11 cellular contexts compared by ENCODE assay signal in genomic region chr1:151831256-151831591, GRCh38. TPM values are rescaled to one million over a fixed set of nuclear protein-coding genes. Genes with fewer than 3 reads are reported as not detected.
DNase-seq lines count a peak whose midpoint lies in the region; ATAC-seq and TF ChIP-seq lines count a peak whose summit lies in the region.
"Had no signal": no experiment of that assay in that cellular context is flagged by ENCODE, and none has a peak within 500 bp of the region (broad histone marks: within the 10 kb centered on the region; RNA-seq: fewer than 3 reads in every experiment).

No MANE protein-coding gene starts in this region.

- WGBS in lower leg skin, 2 donors, result 36 to 57% methylated on average over 4 of the region's 4 CpGs
- 85% methylated on average over 3 of the region's 4 CpGs for WGBS in SK-N-SH (ENCODE audit: low lambda C conversion rate)

- no peak for TF ChIP-seq EP300 in SK-N-SH (IDR thresholded peaks at IDR 0.05; ENCODE audit: borderline replicate concordance in 1 of 2, low read depth in 1 of 2, low read length in 1 of 2)

- H3K4me3 ChIP-seq in CD4-positive, CD25-positive, alpha-beta regulatory T cell (ENCODE audit: low read depth, low read length), result peak overlapping the region; percentile 26
- H3K4me3 ChIP-seq in Peyer's patch (peak overlapping the region in 3 of 4 donors; percentile 29 to 67 (median 45)), lower leg skin (ENCODE audit: low read depth, poor library complexity, severe bottlenecking) (peak overlapping the region; percentile 22), SK-N-SH (ENCODE audit: low read depth in 2 of 2, low read length in 1 of 2) (no peak overlapping the region)
- H3K4me3 ChIP-seq: HAP-1 had no signal

- H4K20me1 ChIP-seq in SK-N-SH (ENCODE audit: insufficient read depth), result no peaks in the 10 kb centered on the region

- no peaks in the 10 kb centered on the region for H3K9me3 Mint-ChIP-seq in CD4-positive, CD25-positive, alpha-beta regulatory T cell

- H3K27ac Mint-ChIP-seq in CD4-positive, CD25-positive, alpha-beta regulatory T cell, result peak overlapping the region; percentile 76 to 94 (median 82)

- H3K4me3 Mint-ChIP-seq in CD4-positive, CD25-positive, alpha-beta regulatory T cell, result peak overlapping the region; percentile 44 to 80 (median 76)

- no peaks in the 10 kb centered on the region for H3K27me3 Mint-ChIP-seq in CD4-positive, CD25-positive, alpha-beta regulatory T cell

- DNase-seq in CD4-positive, CD25-positive, alpha-beta regulatory T cell, result no peak
- no peak for DNase-seq in Peyer's patch
- no peak for DNase-seq in lower leg skin (ENCODE audit: low spot score in 2 of 2)
- no peak for DNase-seq in SK-N-SH
- DNase-seq in AG08396 (ENCODE audit: low spot score), result no peak
- DNase-seq in NCI-H345 (lab: John Stamatoyannopoulos, UW), result no peak
- DNase-seq: amygdala, COR-L47 had no signal

- no peaks in the 10 kb centered on the region for H3K9me2 ChIP-seq in SK-N-SH

- CTCF ChIA-PET in SK-N-SH (lab: Yijun Ruan, JAX), result interaction anchor here (1.0 to 1.2 kb wide), 2 partner anchors 97 to 116 kb away, joined by 3 to 4 read pairs; no protein-coding TSS in a partner anchor

- no peak overlapping the region for H2AFZ ChIP-seq in SK-N-SH (ENCODE audit: low read depth)

- no peaks in the 10 kb centered on the region for H3K27me3 ChIP-seq in CD4-positive, CD25-positive, alpha-beta regulatory T cell (ENCODE audit: control insufficient read depth, insufficient read depth, low read length)
- H3K27me3 ChIP-seq in Peyer's patch (no peaks in the 10 kb centered on the region), SK-N-SH (ENCODE audit: insufficient read depth) (no peaks in the 10 kb centered on the region)

- no peak for ATAC-seq in CD4-positive, CD25-positive, alpha-beta regulatory T cell (ENCODE audit: low read depth in 2 of 2)

- POLR2A ChIA-PET in SK-N-SH (lab: Yijun Ruan, JAX), result no interaction called here

- TF ChIP-seq RAD21 in SK-N-SH (IDR thresholded peaks at IDR 0.05; ENCODE audit: low read length), result no peak

- peaks cover 12 to 83% (median 41%) of the 10 kb centered on the region in 4 donors for H3K4me1 Mint-ChIP-seq in CD4-positive, CD25-positive, alpha-beta regulatory T cell

- H3K79me2 ChIP-seq in SK-N-SH (ENCODE audit: insufficient read depth), result no peaks in the 10 kb centered on the region

- no peaks in the 10 kb centered on the region for H3K36me3 Mint-ChIP-seq in CD4-positive, CD25-positive, alpha-beta regulatory T cell

- H3K27ac ChIP-seq in CD4-positive, CD25-positive, alpha-beta regulatory T cell (ENCODE audit: insufficient read depth, low read length, poor library complexity, severe bottlenecking), result peak overlapping the region; percentile 65
- peak overlapping the region in 3 of 4 donors; percentile 78 to 95 (median 81) for H3K27ac ChIP-seq in Peyer's patch
- no peak overlapping the region for H3K27ac ChIP-seq in SK-N-SH (ENCODE audit: low read depth in 2 of 2, low read length in 1 of 2)

- no peak overlapping the region for H3K9ac ChIP-seq in SK-N-SH

- no peaks in the 10 kb centered on the region for H3K36me3 ChIP-seq in CD4-positive, CD25-positive, alpha-beta regulatory T cell (ENCODE audit: control insufficient read depth, insufficient read depth, low read length)
- H3K36me3 ChIP-seq in Peyer's patch (no peaks in the 10 kb centered on the region), SK-N-SH (replicated peaks in 1 of 2; ENCODE audit: control insufficient read depth in 1 of 2, insufficient read depth in 2 of 2, low read length in 1 of 2) (no peaks in the 10 kb centered on the region)
- H3K36me3 ChIP-seq: HAP-1 had no signal

- no peak overlapping the region for H3K4me2 ChIP-seq in SK-N-SH

- H3K9me3 ChIP-seq in CD4-positive, CD25-positive, alpha-beta regulatory T cell (ENCODE audit: control insufficient read depth in 2 of 2, low read length in 2 of 2), result no peaks in the 10 kb centered on the region
- H3K9me3 ChIP-seq in Peyer's patch (no peaks in the 10 kb centered on the region), SK-N-SH (no peaks in the 10 kb centered on the region)
- H3K9me3 ChIP-seq: HAP-1 had no signal

- intact Hi-C loops in lower leg skin (cut with DNase I; ENCODE audit: low total_unique reads), result loop anchor here (10.0 kb wide), 1 partner anchor 296 kb away; no protein-coding TSS in a partner anchor

- peaks cover 88% of the 10 kb centered on the region for H3K4me1 ChIP-seq in CD4-positive, CD25-positive, alpha-beta regulatory T cell (ENCODE audit: control insufficient read depth, insufficient read depth, low read length, poor library complexity, severe bottlenecking)
- peaks cover 0 to 47% (median 3%) of the 10 kb centered on the region in 4 donors for H3K4me1 ChIP-seq in Peyer's patch
- peaks cover 0 to 39% of the 10 kb centered on the region in 2 experiments; a peak in 1 of 4 replicates for H3K4me1 ChIP-seq in SK-N-SH (ENCODE audit: control insufficient read depth in 1 of 2, insufficient read depth in 2 of 2, low read depth in 1 of 2, low read length in 1 of 2)
- H3K4me1 ChIP-seq: HAP-1 had no signal

- TF ChIP-seq POLR2A in Peyer's patch (IDR thresholded peaks at IDR 0.05) (no peak), lower leg skin (IDR thresholded peaks at IDR 0.05) (no peak)

- no peaks in the 10 kb centered on the region for H3F3A ChIP-seq in SK-N-SH (replicated peaks; ENCODE audit: insufficient read depth)

- TF ChIP-seq CTCF in Peyer's patch (IDR thresholded peaks at IDR 0.05) (no peak), lower leg skin (IDR thresholded peaks at IDR 0.05) (no peak), SK-N-SH (IDR thresholded peaks at IDR 0.05) (no peak)

TF ChIP-seq in SK-N-SH, 30 proteins besides CTCF, POLR2A, EP300 and RAD21 (continues in another document):
- no peak for TF ChIP-seq TEAD4 (IDR thresholded peaks at IDR 0.05; ENCODE audit: borderline replicate concordance, insufficient read depth)
- TF ChIP-seq NRF1 (IDR thresholded peaks at IDR 0.05; ENCODE audit: low read depth, low read length), result no peak
- no peak for TF ChIP-seq YY1 (IDR thresholded peaks at IDR 0.05; ENCODE audit: low read depth)
- TF ChIP-seq CHD2 (IDR thresholded peaks at IDR 0.05; ENCODE audit: low read length, partially characterized antibody), result no peak
- TF ChIP-seq TCF12 (IDR thresholded peaks at IDR 0.05), result no peak
- no peak for TF ChIP-seq RFX5 (IDR thresholded peaks at IDR 0.05; ENCODE audit: low read length)
- no peak for TF ChIP-seq SMC3 (IDR thresholded peaks at IDR 0.05; ENCODE audit: low read depth, low read length)
- no peak for TF ChIP-seq RCOR1 (IDR thresholded peaks at IDR 0.05; ENCODE audit: low read length)
- no peak for TF ChIP-seq USF1 (IDR thresholded peaks at IDR 0.05; ENCODE audit: borderline replicate concordance, low read depth)
- no peak for TF ChIP-seq FOXJ3 (CRISPR knock-in tag; IDR thresholded peaks at IDR 0.05)
- TF ChIP-seq POLR2AphosphoS5 (IDR thresholded peaks at IDR 0.05; ENCODE audit: low read depth, low read length), result no peak

RNA-seq across cellular contexts. Expression of gene RORC, which starts 0.4 kb away (rescaled TPM):
- total RNA-seq in CD4-positive, CD25-positive, alpha-beta regulatory T cell, result 6.2 TPM
- 10 to 100 TPM; 10.6 to 16.7 (median 15.1) TPM for polyA plus RNA-seq in CD4-positive, CD25-positive, alpha-beta regulatory T cell
- 10 to 100 TPM; 10.7 to 70.1 (median 46.0) TPM for total RNA-seq in Peyer's patch
- total RNA-seq in lower leg skin, result 10 to 100 TPM; 33.6 to 83.2 (median 58.2) TPM
- polyA plus RNA-seq in SK-N-SH (2012; rRNA removed), result 0.03 TPM in 1 of 2 replicates, not detected in the other
- polyA plus RNA-seq in SK-N-SH (2012; cell fraction: cytosol; rRNA removed), result 0.03 and 0.05 TPM in 2 replicates
- polyA plus RNA-seq in SK-N-SH (2012; cell fraction: nucleus; rRNA removed), result 0.02 and 0.09 TPM in 2 replicates
- total RNA-seq: endothelial cell of umbilical vein had no signal
- polyA plus RNA-seq: endothelial cell of umbilical vein had no signal

RNA-seq across cellular contexts. Expression of gene C2CD4D, which starts 8.4 kb away (rescaled TPM):
- total RNA-seq in CD4-positive, CD25-positive, alpha-beta regulatory T cell, result 0.94 TPM
- 1 to 10 TPM; 1.3 to 4.0 (median 2.8) TPM for polyA plus RNA-seq in CD4-positive, CD25-positive, alpha-beta regulatory T cell
- total RNA-seq in Peyer's patch, result under 1 TPM in 1 of 4 donors, not detected in 3; 0.54 TPM
- total RNA-seq in lower leg skin, result 1 to 10 TPM; 1.4 to 4.2 (median 2.3) TPM
- not detected in 2 replicates for polyA plus RNA-seq in SK-N-SH (2012; rRNA removed)
- not detected in 2 replicates for polyA plus RNA-seq in SK-N-SH (2012; cell fraction: cytosol; rRNA removed)
- not detected in 2 replicates for polyA plus RNA-seq in SK-N-SH (2012; cell fraction: nucleus; rRNA removed)
- total RNA-seq: endothelial cell of umbilical vein, temporal lobe had no signal
- polyA plus RNA-seq: endothelial cell of umbilical vein had no signal

RNA-seq across cellular contexts. Expression of gene THEM5, which starts 22.3 kb away (rescaled TPM):
- total RNA-seq in CD4-positive, CD25-positive, alpha-beta regulatory T cell, result not detected
- polyA plus RNA-seq in CD4-positive, CD25-positive, alpha-beta regulatory T cell, result under 1 TPM in 1 of 4 donors, not detected in 3; 0.25 TPM
- total RNA-seq in Peyer's patch, result not detected
- total RNA-seq in lower leg skin, result 100 to 1,000 TPM in 1 of 4 donors, 10 to 100 TPM in 3; 74.4 to 115 (median 88.3) TPM
- not detected in 2 replicates for polyA plus RNA-seq in SK-N-SH (2012; rRNA removed)
- polyA plus RNA-seq in SK-N-SH (2012; cell fraction: cytosol; rRNA removed), result not detected in 2 replicates
- polyA plus RNA-seq in SK-N-SH (2012; cell fraction: nucleus; rRNA removed), result not detected in 2 replicates
- total RNA-seq: endothelial cell of umbilical vein, temporal lobe had no signal
- polyA plus RNA-seq: endothelial cell of umbilical vein had no signal

RNA-seq across cellular contexts. Expression of gene LINGO4, which starts 26.0 kb away (rescaled TPM):
- 0.22 TPM for total RNA-seq in CD4-positive, CD25-positive, alpha-beta regulatory T cell
- under 1 TPM in 2 of 4 donors, not detected in 2; 0.15 to 0.33 TPM for polyA plus RNA-seq in CD4-positive, CD25-positive, alpha-beta regulatory T cell
- total RNA-seq in Peyer's patch, result 1 to 10 TPM in 3 of 4 donors, not detected in 1; 1.0 to 1.3 (median 1.1) TPM
- total RNA-seq in lower leg skin, result under 1 TPM in 3 of 4 donors, not detected in 1; 0.17 to 0.36 (median 0.34) TPM
- not detected in 2 replicates for polyA plus RNA-seq in SK-N-SH (2012; rRNA removed)
- 0.01 TPM in 1 of 2 replicates, not detected in the other for polyA plus RNA-seq in SK-N-SH (2012; cell fraction: cytosol; rRNA removed)
- not detected in 2 replicates for polyA plus RNA-seq in SK-N-SH (2012; cell fraction: nucleus; rRNA removed)
- total RNA-seq: endothelial cell of umbilical vein, temporal lobe had no signal
- polyA plus RNA-seq: endothelial cell of umbilical vein had no signal

RNA-seq across cellular contexts. Expression of gene TDRKH, which starts 40.9 kb away (rescaled TPM):
- total RNA-seq in CD4-positive, CD25-positive, alpha-beta regulatory T cell, result 12.6 TPM
- 10 to 100 TPM in 3 of 4 donors, 1 to 10 TPM in 1; 9.5 to 18.0 (median 14.3) TPM for polyA plus RNA-seq in CD4-positive, CD25-positive, alpha-beta regulatory T cell
- 1 to 10 TPM; 1.2 to 5.0 (median 3.6) TPM for total RNA-seq in Peyer's patch
- 1 to 10 TPM; 2.1 to 3.0 (median 2.6) TPM for total RNA-seq in lower leg skin
- 1.9 and 2.7 TPM in 2 replicates for polyA plus RNA-seq in SK-N-SH (2012; rRNA removed)
- polyA plus RNA-seq in SK-N-SH (2012; cell fraction: cytosol; rRNA removed), result 2.8 and 2.9 TPM in 2 replicates
- 1.9 and 2.9 TPM in 2 replicates for polyA plus RNA-seq in SK-N-SH (2012; cell fraction: nucleus; rRNA removed)

Comparison
In these comparisons a context has a peak if more than half of its experiments do, and no peak if none do; other contexts are left out.
1. H3K27ac ChIP-seq: peak in CD4-positive, CD25-positive, alpha-beta regulatory T cell (single experiment) and Peyer's patch (3 of 4); none in SK-N-SH (0 of 2).
2. H3K4me3 ChIP-seq: peak in CD4-positive, CD25-positive, alpha-beta regulatory T cell (single experiment), Peyer's patch (3 of 4) and lower leg skin (single experiment); none in SK-N-SH (0 of 2).
3. RNA of gene THEM5, which starts 22.3 kb away (total RNA-seq): 74.4 to 115 TPM in lower leg skin; not detected in CD4-positive, CD25-positive, alpha-beta regulatory T cell (single experiment) and not detected in Peyer's patch; every median in the first group is over 10 times any median in the second.